ENCODE assay signal across 10 cellular contexts in genomic region chr15:73996267-73996666, GRCh38. TPM values are rescaled to one million over a fixed set of nuclear protein-coding genes. Genes with fewer than 3 reads are reported as not detected.
A peak's percentile ranks its signal among the peaks of the same experiment; 100 is the strongest.
DNase-seq lines count a peak whose midpoint lies in the region; ATAC-seq, FAIRE-seq and TF ChIP-seq lines count a peak whose summit lies in the region.
"Had no signal": no experiment of that assay in that cellular context is flagged by ENCODE, and none has a peak within 500 bp of the region (broad histone marks: within the 10 kb centered on the region; RNA-seq: fewer than 3 reads in every experiment).

No MANE protein-coding gene starts in this region.

- no peak overlapping the region for H3K27ac ChIP-seq in astrocyte (ENCODE audit: low read depth, low read length)
- H3K27ac ChIP-seq: C4-2B had no signal

- CTCF ChIA-PET in activated naive CD4-positive, alpha-beta T cell treated with anti-CD3 and anti-CD28 coated beads, Interleukin-2, amount 10 ng/mL, durations not matched to agents 7 days and 5 days (lab: Charles Lee) = interaction anchor here (0.8 to 1.3 kb wide), 3 partner anchors 21 to 23 kb away, joined by 3 to 4 read pairs (median 4); no protein-coding TSS in a partner anchor

- no peak for TF ChIP-seq POLR2A in lower leg skin (IDR thresholded peaks at IDR 0.05)

- ATAC-seq in memory B cell (ENCODE audit: low read depth) = no peak

- peak overlapping the region; percentile 89 for H3K27ac Mint-ChIP-seq in activated naive CD4-positive, alpha-beta T cell treated with anti-CD3 and anti-CD28 coated beads, Interleukin-2, amount 10 ng/mL, durations not matched to agents 7 days and 5 days
- no peak overlapping the region for H3K27ac Mint-ChIP-seq in astrocyte (ENCODE audit: unreplicated experiment)
- H3K27ac Mint-ChIP-seq in memory B cell = peak overlapping the region; percentile 13
- no peak overlapping the region for H3K27ac Mint-ChIP-seq in type B pancreatic cell

- peaks cover 23% of the 10 kb centered on the region for H3K4me1 ChIP-seq in astrocyte (ENCODE audit: insufficient read depth, low read length)

- no peak for FAIRE-seq in astrocyte (lab: Jason Lieb, UNC)

- H3K9ac ChIP-seq in astrocyte (ENCODE audit: low read length) = no peak overlapping the region

- H3K27me3 ChIP-seq in astrocyte (ENCODE audit: insufficient read depth, low read length) = no peaks in the 10 kb centered on the region

- TF ChIP-seq CTCF in astrocyte (IDR thresholded peaks at IDR 0.05; ENCODE audit: insufficient read depth, low read depth, low read length) = no peak
- no peak for TF ChIP-seq CTCF in type B pancreatic cell (conservative IDR thresholded peaks at IDR 0.05)
- TF ChIP-seq CTCF in lower leg skin (IDR thresholded peaks at IDR 0.05) = no peak

- intact Hi-C loops in lower leg skin (cut with DNase I; ENCODE audit: low total_unique reads) = no loop called here

- H3K4me3 ChIP-seq in astrocyte (ENCODE audit: insufficient read depth, low read depth, low read length) (peak overlapping the region; percentile 90), lower leg skin (ENCODE audit: low read depth, poor library complexity, severe bottlenecking) (no peak overlapping the region)

- peaks cover 76% of the 10 kb centered on the region for H3K4me1 Mint-ChIP-seq in activated naive CD4-positive, alpha-beta T cell treated with anti-CD3 and anti-CD28 coated beads, Interleukin-2, amount 10 ng/mL, durations not matched to agents 7 days and 5 days
- H3K4me1 Mint-ChIP-seq in astrocyte (ENCODE audit: low read depth, unreplicated experiment) = peaks cover 26% of the 10 kb centered on the region
- peaks cover 45% of the 10 kb centered on the region for H3K4me1 Mint-ChIP-seq in memory B cell
- H3K4me1 Mint-ChIP-seq in type B pancreatic cell (ENCODE audit: unreplicated experiment) = peaks cover 21% of the 10 kb centered on the region

- H3K4me3 Mint-ChIP-seq in activated naive CD4-positive, alpha-beta T cell treated with anti-CD3 and anti-CD28 coated beads, Interleukin-2, amount 10 ng/mL, durations not matched to agents 7 days and 5 days = peak overlapping the region; percentile 85
- H3K4me3 Mint-ChIP-seq in astrocyte (ENCODE audit: unreplicated experiment) (peak overlapping the region; percentile 94), memory B cell (peak overlapping the region; percentile 86), type B pancreatic cell (peak overlapping the region; percentile 95)

- H3K36me3 Mint-ChIP-seq in activated naive CD4-positive, alpha-beta T cell treated with anti-CD3 and anti-CD28 coated beads, Interleukin-2, amount 10 ng/mL, durations not matched to agents 7 days and 5 days = peaks cover 43% of the 10 kb centered on the region
- H3K36me3 Mint-ChIP-seq in astrocyte (ENCODE audit: low read depth, unreplicated experiment) (peaks cover 6% of the 10 kb centered on the region), memory B cell (peaks cover 7% of the 10 kb centered on the region), type B pancreatic cell (peaks cover 4% of the 10 kb centered on the region)

- peaks cover 16% of the 10 kb centered on the region for H3K36me3 ChIP-seq in astrocyte (ENCODE audit: insufficient read depth, low read length)

- no peak overlapping the region for H2AFZ ChIP-seq in astrocyte (ENCODE audit: low read depth, low read length)

- H3K9me3 ChIP-seq in astrocyte (ENCODE audit: insufficient read depth, low read depth, low read length) = no peaks in the 10 kb centered on the region

- peaks cover 33% of the 10 kb centered on the region for H4K20me1 ChIP-seq in astrocyte (ENCODE audit: insufficient read depth, low read length)

- H3K9me3 Mint-ChIP-seq in activated naive CD4-positive, alpha-beta T cell treated with anti-CD3 and anti-CD28 coated beads, Interleukin-2, amount 10 ng/mL, durations not matched to agents 7 days and 5 days = no peaks in the 10 kb centered on the region
- H3K9me3 Mint-ChIP-seq in astrocyte (ENCODE audit: unreplicated experiment) (no peaks in the 10 kb centered on the region), memory B cell (no peaks in the 10 kb centered on the region), type B pancreatic cell (no peaks in the 10 kb centered on the region)

- peaks cover 65% of the 10 kb centered on the region for H3K79me2 ChIP-seq in astrocyte (ENCODE audit: insufficient read depth, low read length)

- 17 to 18% methylated on average over 2 of the region's 2 CpGs for WGBS in lower leg skin, 2 donors

- no peaks in the 10 kb centered on the region for H3K27me3 Mint-ChIP-seq in activated naive CD4-positive, alpha-beta T cell treated with anti-CD3 and anti-CD28 coated beads, Interleukin-2, amount 10 ng/mL, durations not matched to agents 7 days and 5 days
- H3K27me3 Mint-ChIP-seq in astrocyte (ENCODE audit: low read depth, unreplicated experiment) (no peaks in the 10 kb centered on the region), memory B cell (no peaks in the 10 kb centered on the region), type B pancreatic cell (no peaks in the 10 kb centered on the region)

- DNase-seq in activated naive CD4-positive, alpha-beta T cell treated with anti-CD3 and anti-CD28 coated beads, Interleukin-2, amount 10 ng/mL, durations not matched to agents 7 days and 5 days = no peak
- DNase-seq in activated naive CD4-positive, alpha-beta T cell treated with anti-CD3 and anti-CD28 coated beads, Interleukin-2, amount 50 U/mL, for 16 hours = no peak
- DNase-seq in astrocyte (ENCODE audit: low read depth) = no peak
- DNase-seq in memory B cell (ENCODE audit: low spot score in 2 of 2) = no peak
- DNase-seq in type B pancreatic cell (ENCODE audit: extremely low spot score, unreplicated experiment) = no peak
- DNase-seq in mucosa of gallbladder (ENCODE audit: low spot score) = no peak
- no peak for DNase-seq in NCI-H1092 (lab: John Stamatoyannopoulos, UW)
- no peak for DNase-seq in lower leg skin (ENCODE audit: low spot score in 2 of 2)
- DNase-seq: activated CD4-positive, alpha-beta T cell treated with anti-CD3 and anti-CD28 coated beads for 1 hour had no signal

- H3K4me2 ChIP-seq in astrocyte (ENCODE audit: low read length) = peak overlapping the region; percentile 92

RNA-seq across cellular contexts. Expression of gene PML, which starts 1.8 kb away (rescaled TPM):
- 116 and 119 TPM in 2 replicates for total RNA-seq in astrocyte
- total RNA-seq in type B pancreatic cell (ENCODE audit: low replicate concordance) = 28.7 and 29.8 TPM in 2 replicates
- 59.6 TPM for total RNA-seq in mucosa of gallbladder
- total RNA-seq in lower leg skin = 10 to 100 TPM; 48.5 to 73.7 (median 60.3) TPM

RNA-seq across cellular contexts. Expression of gene STOML1, which starts 4.2 kb away (rescaled TPM):
- total RNA-seq in astrocyte = 12.4 and 16.6 TPM in 2 replicates
- 10.4 and 10.8 TPM in 2 replicates for total RNA-seq in type B pancreatic cell (ENCODE audit: low replicate concordance)
- total RNA-seq in mucosa of gallbladder = 20.3 TPM
- total RNA-seq in lower leg skin = 10 to 100 TPM; 14.4 to 24.6 (median 23.9) TPM

Comparison
In these comparisons a context has a peak if more than half of its experiments do, and no peak if none do; other contexts are left out.
1. H3K27ac Mint-ChIP-seq: peak in activated naive CD4-positive, alpha-beta T cell treated with anti-CD3 and anti-CD28 coated beads, Interleukin-2, amount 10 ng/mL, durations not matched to agents 7 days and 5 days (single experiment) and memory B cell (single experiment); none in astrocyte (single experiment) and type B pancreatic cell (single experiment).
2. Peak in every context shown above with its lines, with median percentiles within 50 percentile points of each other: H3K4me3 Mint-ChIP-seq.